Comparison of ENCODE assay signal across 1 cellular context in the genomic region with DNA sequence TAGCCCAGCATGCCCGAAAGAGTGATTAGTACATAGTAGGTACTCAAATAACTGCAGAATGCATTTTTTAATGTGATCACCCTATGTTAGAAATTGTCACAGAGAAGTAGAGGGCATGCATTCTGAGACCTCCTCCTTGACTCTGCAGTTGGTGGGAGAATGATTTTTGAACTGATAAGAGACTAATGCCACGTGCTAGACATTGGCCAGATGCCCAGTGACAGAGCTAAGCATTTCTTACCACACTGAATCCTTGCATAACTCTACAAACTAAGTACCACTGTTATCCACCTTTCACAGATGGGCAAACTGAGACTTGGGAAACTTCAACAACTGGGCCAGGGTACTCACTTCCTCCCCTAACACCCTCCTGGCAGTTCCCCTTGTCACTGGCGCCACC.
TF ChIP-seq lines count a peak whose summit lies in the region.

No MANE protein-coding gene starts in this region.

TF ChIP-seq in IMR-90, 13 proteins besides CTCF, POLR2A, EP300 and RAD21:
- TF ChIP-seq FOS (IDR thresholded peaks at IDR 0.05; ENCODE audit: low read depth, low read length) (no peak), NFE2L2 (IDR thresholded peaks at IDR 0.05; ENCODE audit: low read depth, low read length) (no peak), CHD1 (IDR thresholded peaks at IDR 0.05; ENCODE audit: low read depth, low read length) (no peak), MXI1 (IDR thresholded peaks at IDR 0.05; ENCODE audit: borderline replicate concordance, low read depth, low read length) (no peak), CEBPB (IDR thresholded peaks at IDR 0.05; ENCODE audit: low read depth, low read length) (peak; percentile 40; the same call in 1 of the 2 replicates)
- TF ChIP-seq, protein P1, sequence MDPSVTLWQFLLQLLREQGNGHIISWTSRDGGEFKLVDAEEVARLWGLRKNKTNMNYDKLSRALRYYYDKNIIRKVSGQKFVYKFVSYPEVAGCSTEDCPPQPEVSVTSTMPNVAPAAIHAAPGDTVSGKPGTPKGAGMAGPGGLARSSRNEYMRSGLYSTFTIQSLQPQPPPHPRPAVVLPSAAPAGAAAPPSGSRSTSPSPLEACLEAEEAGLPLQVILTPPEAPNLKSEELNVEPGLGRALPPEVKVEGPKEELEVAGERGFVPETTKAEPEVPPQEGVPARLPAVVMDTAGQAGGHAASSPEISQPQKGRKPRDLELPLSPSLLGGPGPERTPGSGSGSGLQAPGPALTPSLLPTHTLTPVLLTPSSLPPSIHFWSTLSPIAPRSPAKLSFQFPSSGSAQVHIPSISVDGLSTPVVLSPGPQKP (IDR thresholded peaks at IDR 0.05; ENCODE audit: borderline replicate concordance, low read depth, low read length) = no peak
- TF ChIP-seq, protein P2, sequence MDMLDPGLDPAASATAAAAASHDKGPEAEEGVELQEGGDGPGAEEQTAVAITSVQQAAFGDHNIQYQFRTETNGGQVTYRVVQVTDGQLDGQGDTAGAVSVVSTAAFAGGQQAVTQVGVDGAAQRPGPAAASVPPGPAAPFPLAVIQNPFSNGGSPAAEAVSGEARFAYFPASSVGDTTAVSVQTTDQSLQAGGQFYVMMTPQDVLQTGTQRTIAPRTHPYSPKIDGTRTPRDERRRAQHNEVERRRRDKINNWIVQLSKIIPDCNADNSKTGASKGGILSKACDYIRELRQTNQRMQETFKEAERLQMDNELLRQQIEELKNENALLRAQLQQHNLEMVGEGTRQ (IDR thresholded peaks at IDR 0.05; ENCODE audit: low read depth, low read length) = peak; percentile 38; the same call in 1 of the 2 replicates
